2 cellular contexts compared by ENCODE assay signal in the genomic region with DNA sequence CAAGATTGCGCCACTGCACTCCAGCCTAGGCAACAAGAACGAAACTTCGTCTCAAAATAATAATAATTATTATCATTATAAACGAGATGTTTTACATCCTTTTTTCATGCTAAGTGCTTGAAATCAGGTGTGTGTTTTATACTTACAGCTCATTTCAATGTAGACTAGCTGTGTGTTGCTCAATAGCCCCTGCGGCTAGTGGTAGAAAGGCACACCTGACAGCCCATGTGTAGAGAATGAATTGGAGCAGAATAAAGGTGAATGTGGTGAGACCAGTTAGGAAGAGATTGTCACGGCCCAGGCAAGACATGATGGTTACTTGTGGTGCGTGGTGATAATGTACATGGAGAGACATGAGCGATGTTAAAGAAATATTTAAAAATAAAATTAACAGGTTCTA.
A peak's percentile ranks its signal among the peaks of the same experiment; 100 is the strongest.
TF ChIP-seq lines count a peak whose summit lies in the region.

No MANE protein-coding gene starts in this region.

TF ChIP-seq in K562, 482 proteins besides CTCF, POLR2A, EP300 and RAD21:
- TF ChIP-seq CEBPB (tag; IDR thresholded peaks at IDR 0.05) = peak; percentile 37; the same call in 1 of the 2 replicates
- no peak for TF ChIP-seq KAT8 (IDR thresholded peaks at IDR 0.05; ENCODE audit: low read depth)
- no peak for TF ChIP-seq ZNF3 (CRISPR knock-in tag; IDR thresholded peaks at IDR 0.05)
TF ChIP-seq in K562: peak in this region for 1.

TF ChIP-seq in H1, 55 proteins besides CTCF, POLR2A, EP300 and RAD21:
- TF ChIP-seq BRCA1 (IDR thresholded peaks at IDR 0.05; ENCODE audit: low read depth, low read length) = no peak
- peak; percentile 46; the same call in 1 of the 2 replicates for TF ChIP-seq CEBPB (IDR thresholded peaks at IDR 0.05; ENCODE audit: low read depth, low read length)
TF ChIP-seq in H1: peak in this region for 1.
